Comparison of ENCODE assay signal across 15 cellular contexts in the genomic region with DNA sequence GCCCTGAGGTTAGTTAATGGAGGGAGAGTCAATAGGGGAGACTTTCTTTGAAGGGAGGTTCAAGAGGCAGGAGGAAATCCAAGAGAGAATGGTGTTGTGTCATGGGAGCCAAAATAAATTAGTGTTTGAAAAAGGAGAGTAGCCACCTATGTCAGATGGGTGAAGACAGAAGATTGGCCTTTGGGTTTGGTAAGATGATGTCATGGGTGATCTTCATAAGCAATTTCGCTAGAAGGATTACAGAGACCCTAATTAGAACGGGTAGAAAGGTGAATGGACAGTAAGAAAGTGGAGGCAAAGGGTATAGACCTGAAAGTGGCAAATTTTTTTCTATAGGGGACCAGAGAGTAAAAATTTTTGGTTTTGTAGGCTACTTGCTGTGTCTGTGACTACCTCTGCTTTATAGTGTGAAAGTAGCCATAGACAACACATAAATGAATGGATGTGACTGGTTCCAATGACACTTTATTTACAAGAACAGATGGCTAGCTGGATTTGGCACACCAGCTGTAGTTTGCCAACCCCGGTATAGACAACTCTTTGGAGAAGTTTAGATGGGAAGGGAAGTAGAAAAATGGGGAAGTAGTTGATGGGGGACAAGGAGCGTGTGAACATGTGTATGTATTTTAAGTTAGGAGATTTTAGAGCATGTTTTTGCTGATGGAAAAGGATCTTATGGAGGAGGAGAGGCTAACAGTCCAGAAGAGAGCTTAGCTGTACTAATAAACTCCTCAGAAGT. TPM values are rescaled to one million over a fixed set of nuclear protein-coding genes. Genes with fewer than 3 reads are reported as not detected.
DNase-seq lines count a peak whose midpoint lies in the region; ATAC-seq and TF ChIP-seq lines count a peak whose summit lies in the region.
"Had no signal": no experiment of that assay in that cellular context is flagged by ENCODE, and none has a peak within 500 bp of the region (broad histone marks: within the 10 kb centered on the region; RNA-seq: fewer than 3 reads in every experiment).

No MANE protein-coding gene starts in this region.

- TF ChIP-seq EP300 in tibial nerve (IDR thresholded peaks at IDR 0.05), result no peak

- peaks cover 32% of the 10 kb centered on the region for H3K36me3 Mint-ChIP-seq in activated CD8-positive, alpha-beta T cell treated with anti-CD3 and anti-CD28 coated beads for 36 hours (ENCODE audit: low read depth)
- peaks cover 25% of the 10 kb centered on the region for H3K36me3 Mint-ChIP-seq in activated CD8-positive, alpha-beta T cell treated with anti-CD3 and anti-CD28 coated beads, Interleukin-2, amount 10 ng/mL, durations not matched to agents 7 days and 5 days (ENCODE audit: low read depth)
- H3K36me3 Mint-ChIP-seq in activated naive CD8-positive, alpha-beta T cell treated with anti-CD3 and anti-CD28 coated beads, Interleukin-2, amount 50 U/mL, for 24 hours (ENCODE audit: low read depth), result peaks cover 32% of the 10 kb centered on the region

- H3K9me3 ChIP-seq in tibial nerve, result no peaks in the 10 kb centered on the region

- H3K9me3 Mint-ChIP-seq in activated CD8-positive, alpha-beta T cell treated with anti-CD3 and anti-CD28 coated beads for 36 hours, result no peaks in the 10 kb centered on the region
- no peaks in the 10 kb centered on the region for H3K9me3 Mint-ChIP-seq in activated CD8-positive, alpha-beta T cell treated with anti-CD3 and anti-CD28 coated beads, Interleukin-2, amount 10 ng/mL, durations not matched to agents 7 days and 5 days (ENCODE audit: insufficient read depth)
- H3K9me3 Mint-ChIP-seq in activated naive CD8-positive, alpha-beta T cell treated with anti-CD3 and anti-CD28 coated beads, Interleukin-2, amount 50 U/mL, for 24 hours, result no peaks in the 10 kb centered on the region

- no peak for DNase-seq in activated CD8-positive, alpha-beta T cell treated with anti-CD3 and anti-CD28 coated beads for 36 hours
- DNase-seq in activated CD8-positive, alpha-beta T cell treated with anti-CD3 and anti-CD28 coated beads, Interleukin-2, amount 10 ng/mL, durations not matched to agents 7 days and 5 days, result no peak
- DNase-seq in activated naive CD8-positive, alpha-beta T cell treated with anti-CD3 and anti-CD28 coated beads, Interleukin-2, amount 50 U/mL, for 24 hours, result no peak
- peak; percentile 47 for DNase-seq in myocyte (ENCODE audit: low read depth)
- no peak for DNase-seq in OCI-M2 (lab: John Stamatoyannopoulos, UW; ENCODE audit: unreplicated experiment)
- DNase-seq in tibial nerve (ENCODE audit: low spot score in 2 of 2), result no peak
- DNase-seq in hippocampal formation (lab: John Stamatoyannopoulos, UW), result no peak
- DNase-seq: mesendoderm, NCI-H1105 treated with DMSO at 0.1 percent for 48 hours, NCI-H510A treated with DMSO at 0.1 percent for 48 hours had no signal

- intact Hi-C loops in activated CD8-positive, alpha-beta T cell treated with anti-CD3 and anti-CD28 coated beads for 36 hours (cut with micrococcal nuclease), result no loop called here

- no peak overlapping the region for H3K4me3 Mint-ChIP-seq in activated CD8-positive, alpha-beta T cell treated with anti-CD3 and anti-CD28 coated beads for 36 hours
- no peak overlapping the region for H3K4me3 Mint-ChIP-seq in activated CD8-positive, alpha-beta T cell treated with anti-CD3 and anti-CD28 coated beads, Interleukin-2, amount 10 ng/mL, durations not matched to agents 7 days and 5 days
- H3K4me3 Mint-ChIP-seq in activated naive CD8-positive, alpha-beta T cell treated with anti-CD3 and anti-CD28 coated beads, Interleukin-2, amount 50 U/mL, for 24 hours, result no peak overlapping the region

- H3K27me3 ChIP-seq in tibial nerve, result no peaks in the 10 kb centered on the region

- no peak for TF ChIP-seq CTCF in activated CD8-positive, alpha-beta T cell treated with anti-CD3 and anti-CD28 coated beads for 36 hours (IDR thresholded peaks at IDR 0.05)
- TF ChIP-seq CTCF in tibial nerve (IDR thresholded peaks at IDR 0.05), result no peak

- CTCF ChIA-PET in activated CD8-positive, alpha-beta T cell treated with anti-CD3 and anti-CD28 coated beads for 36 hours (lab: Charles Lee), result interaction anchor here (0.7 to 4.4 kb wide), 6 partner anchors 10 to 497 kb away, joined by 3 to 17 read pairs (median 4); a partner anchor contains a TSS
- CTCF ChIA-PET in activated CD8-positive, alpha-beta T cell treated with anti-CD3 and anti-CD28 coated beads, Interleukin-2, amount 10 ng/mL, durations not matched to agents 7 days and 5 days (lab: Charles Lee), result interaction anchor here (1.2 to 2.3 kb wide), 3 partner anchors 10 to 497 kb away, joined by 6 to 12 read pairs (median 7); a partner anchor contains a TSS

- peak overlapping the region; percentile 2 for H3K27ac Mint-ChIP-seq in activated CD8-positive, alpha-beta T cell treated with anti-CD3 and anti-CD28 coated beads for 36 hours
- H3K27ac Mint-ChIP-seq in activated CD8-positive, alpha-beta T cell treated with anti-CD3 and anti-CD28 coated beads, Interleukin-2, amount 10 ng/mL, durations not matched to agents 7 days and 5 days, result no peak overlapping the region
- H3K27ac Mint-ChIP-seq in activated naive CD8-positive, alpha-beta T cell treated with anti-CD3 and anti-CD28 coated beads, Interleukin-2, amount 50 U/mL, for 24 hours, result peak overlapping the region; percentile 1

- H3K27me3 Mint-ChIP-seq in activated CD8-positive, alpha-beta T cell treated with anti-CD3 and anti-CD28 coated beads for 36 hours, result no peaks in the 10 kb centered on the region
- H3K27me3 Mint-ChIP-seq in activated CD8-positive, alpha-beta T cell treated with anti-CD3 and anti-CD28 coated beads, Interleukin-2, amount 10 ng/mL, durations not matched to agents 7 days and 5 days (ENCODE audit: low read depth), result no peaks in the 10 kb centered on the region
- H3K27me3 Mint-ChIP-seq in activated naive CD8-positive, alpha-beta T cell treated with anti-CD3 and anti-CD28 coated beads, Interleukin-2, amount 50 U/mL, for 24 hours, result no peaks in the 10 kb centered on the region

- no peak for TF ChIP-seq POLR2A in tibial nerve (IDR thresholded peaks at IDR 0.05)

- H3K4me1 Mint-ChIP-seq in activated CD8-positive, alpha-beta T cell treated with anti-CD3 and anti-CD28 coated beads for 36 hours (ENCODE audit: low read depth), result peaks cover 25% of the 10 kb centered on the region
- H3K4me1 Mint-ChIP-seq in activated CD8-positive, alpha-beta T cell treated with anti-CD3 and anti-CD28 coated beads, Interleukin-2, amount 10 ng/mL, durations not matched to agents 7 days and 5 days (ENCODE audit: low read depth), result peaks cover 2% of the 10 kb centered on the region
- peaks cover 22% of the 10 kb centered on the region for H3K4me1 Mint-ChIP-seq in activated naive CD8-positive, alpha-beta T cell treated with anti-CD3 and anti-CD28 coated beads, Interleukin-2, amount 50 U/mL, for 24 hours

- ATAC-seq in activated CD8-positive, alpha-beta T cell treated with anti-CD3 and anti-CD28 coated beads for 36 hours, result peak; percentile 17
- no peak for ATAC-seq in activated CD8-positive, alpha-beta T cell treated with anti-CD3 and anti-CD28 coated beads, Interleukin-2, amount 10 ng/mL, durations not matched to agents 7 days and 5 days
- no peak for ATAC-seq in activated naive CD8-positive, alpha-beta T cell treated with anti-CD3 and anti-CD28 coated beads, Interleukin-2, amount 50 U/mL, for 24 hours

- 64% methylated on average over 4 of the region's 4 CpGs for WGBS in urinary bladder
- 83 to 88% methylated on average over 4 of the region's 4 CpGs for WGBS in tibial nerve, 2 donors

- POLR2A ChIA-PET in activated CD8-positive, alpha-beta T cell treated with anti-CD3 and anti-CD28 coated beads for 36 hours (lab: Charles Lee), result interaction anchor here (0.6 to 1.2 kb wide), 2 partner anchors 26 to 188 kb away, joined by 3 to 4 read pairs; no protein-coding TSS in a partner anchor
- POLR2A ChIA-PET in activated CD8-positive, alpha-beta T cell treated with anti-CD3 and anti-CD28 coated beads, Interleukin-2, amount 10 ng/mL, durations not matched to agents 7 days and 5 days (lab: Charles Lee), result no interaction called here

- H3K36me3 ChIP-seq in urinary bladder (ENCODE audit: insufficient read depth), result peaks cover 1% of the 10 kb centered on the region
- H3K36me3 ChIP-seq in tibial nerve, result peaks cover 0 to 46% (median 0%) of the 10 kb centered on the region in 3 donors

- H3K27ac ChIP-seq in urinary bladder (ENCODE audit: low read depth) (peak overlapping the region; percentile 67), tibial nerve (peak overlapping the region in 2 of 4 donors; percentile 55 to 72)
- H3K27ac ChIP-seq: SK-N-MC had no signal

- H3K4me3 ChIP-seq in urinary bladder (ENCODE audit: low read depth, low read length) (no peak overlapping the region), tibial nerve (no peak overlapping the region)
- H3K4me3 ChIP-seq: SK-N-MC had no signal

- no peaks in the 10 kb centered on the region for H3K4me1 ChIP-seq in urinary bladder (ENCODE audit: insufficient read depth)
- peaks cover 0 to 37% (median 4%) of the 10 kb centered on the region in 4 donors for H3K4me1 ChIP-seq in tibial nerve

RNA-seq across cellular contexts. Expression of a gene that starts 9.3 kb away (rescaled TPM):
- total RNA-seq in activated CD8-positive, alpha-beta T cell treated with anti-CD3 and anti-CD28 coated beads for 36 hours, result 10 to 100 TPM; 76.9 to 87.1 TPM
- total RNA-seq in activated CD8-positive, alpha-beta T cell treated with anti-CD3 and anti-CD28 coated beads, Interleukin-2, amount 10 ng/mL, durations not matched to agents 7 days and 5 days, result 10 to 100 TPM; 33.6 to 34.9 TPM
- total RNA-seq in myocyte (1,045 and 1,591 TPM in 2 replicates), urinary bladder (30.4 TPM), tibial nerve (10 to 100 TPM; 20.7 to 47.2 (median 24.8) TPM)
- 548 TPM for polyA plus RNA-seq in myocyte (2012)
- 35.2 TPM for polyA plus RNA-seq in urinary bladder

RNA-seq across cellular contexts. Expression of a gene that starts 54.0 kb away (rescaled TPM):
- not detected for total RNA-seq in activated CD8-positive, alpha-beta T cell treated with anti-CD3 and anti-CD28 coated beads for 36 hours
- total RNA-seq in activated CD8-positive, alpha-beta T cell treated with anti-CD3 and anti-CD28 coated beads, Interleukin-2, amount 10 ng/mL, durations not matched to agents 7 days and 5 days, result not detected
- total RNA-seq in myocyte (not detected in 2 replicates), urinary bladder (not detected), tibial nerve (not detected)
- polyA plus RNA-seq in myocyte (2012), result not detected
- polyA plus RNA-seq in urinary bladder, result not detected
- total RNA-seq: bronchial epithelial cell, HT-29, subcutaneous adipose tissue had no signal

RNA-seq across cellular contexts. Expression of a gene that starts 54.8 kb away (rescaled TPM):
- total RNA-seq in activated CD8-positive, alpha-beta T cell treated with anti-CD3 and anti-CD28 coated beads for 36 hours, result under 1 TPM; 0.11 to 0.27 TPM
- total RNA-seq in activated CD8-positive, alpha-beta T cell treated with anti-CD3 and anti-CD28 coated beads, Interleukin-2, amount 10 ng/mL, durations not matched to agents 7 days and 5 days, result under 1 TPM in 1 of 2 experiments, not detected in 1; 0.81 TPM
- total RNA-seq in myocyte, result 1.2 TPM in 1 of 2 replicates, not detected in the other
- polyA plus RNA-seq in myocyte (2012), result 0.39 TPM
- 637 TPM for total RNA-seq in urinary bladder
- polyA plus RNA-seq in urinary bladder, result 7,901 TPM
- 10 to 100 TPM in 3 of 4 donors, 1 to 10 TPM in 1; 6.3 to 20.1 (median 16.8) TPM for total RNA-seq in tibial nerve
- total RNA-seq: bronchial epithelial cell, HT-29 had no signal

RNA-seq across cellular contexts. Expression of a gene that starts 58.1 kb away (rescaled TPM):
- 10 to 100 TPM; 24.8 to 25.4 TPM for total RNA-seq in activated CD8-positive, alpha-beta T cell treated with anti-CD3 and anti-CD28 coated beads for 36 hours
- 10 to 100 TPM; 24.3 to 25.6 TPM for total RNA-seq in activated CD8-positive, alpha-beta T cell treated with anti-CD3 and anti-CD28 coated beads, Interleukin-2, amount 10 ng/mL, durations not matched to agents 7 days and 5 days
- total RNA-seq in myocyte, result 21.4 and 33.2 TPM in 2 replicates
- 21.2 TPM for polyA plus RNA-seq in myocyte (2012)
- 47.6 TPM for total RNA-seq in urinary bladder
- 18.0 TPM for polyA plus RNA-seq in urinary bladder
- total RNA-seq in tibial nerve, result 10 to 100 TPM; 19.8 to 34.1 (median 25.3) TPM

Comparison
In these comparisons a context has a peak if more than half of its experiments do, and no peak if none do; other contexts are left out.
1. RNA of a gene that starts 9.3 kb away (total RNA-seq): 1,045 to 1,591 TPM in myocyte; 76.9 to 87.1 TPM in activated CD8-positive, alpha-beta T cell treated with anti-CD3 and anti-CD28 coated beads for 36 hours, 33.6 to 34.9 TPM in activated CD8-positive, alpha-beta T cell treated with anti-CD3 and anti-CD28 coated beads, Interleukin-2, amount 10 ng/mL, durations not matched to agents 7 days and 5 days, 30.4 TPM in urinary bladder (single experiment) and 20.7 to 47.2 TPM in tibial nerve; every median in the first group is over 10 times any median in the second.
2. RNA of a gene that starts 54.8 kb away (total RNA-seq): 637 TPM in urinary bladder (single experiment); 6.3 to 20.1 TPM in tibial nerve, 0.81 TPM in activated CD8-positive, alpha-beta T cell treated with anti-CD3 and anti-CD28 coated beads, Interleukin-2, amount 10 ng/mL, durations not matched to agents 7 days and 5 days, 0.11 to 0.27 TPM in activated CD8-positive, alpha-beta T cell treated with anti-CD3 and anti-CD28 coated beads for 36 hours and 1.2 TPM in myocyte; every median in the first group is over 10 times any median in the second.